In the genomic region with DNA sequence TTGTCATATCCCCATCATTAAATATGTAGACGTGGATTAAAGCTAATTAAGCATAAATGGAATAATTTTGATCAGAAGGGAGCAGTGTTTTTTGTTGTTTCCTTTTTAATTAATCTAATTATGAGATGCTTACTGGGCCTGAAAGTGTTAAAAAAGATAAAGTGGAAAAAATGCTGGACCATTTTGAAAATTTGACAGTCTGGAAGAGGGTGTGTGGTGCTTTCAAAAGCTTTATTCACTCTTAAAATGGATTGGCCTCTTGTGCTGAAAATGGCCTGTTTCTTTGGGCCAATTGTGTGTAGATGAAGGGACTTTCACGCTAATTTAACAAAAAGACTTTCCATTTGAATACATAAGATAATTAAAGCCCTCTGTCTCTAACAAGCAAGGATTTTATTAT, we compare ENCODE assay signal across 8 cellular contexts. TPM values are rescaled to one million over a fixed set of nuclear protein-coding genes. Genes with fewer than 3 reads are reported as not detected.
DNase-seq lines count a peak whose midpoint lies in the region; ATAC-seq and TF ChIP-seq lines count a peak whose summit lies in the region.

No MANE protein-coding gene starts in this region.

- DNase-seq in right atrium auricular region (ENCODE audit: low spot score) (no peak), Right ventricle myocardium superior (no peak), breast epithelium (ENCODE audit: low spot score in 2 of 2) (no peak), mesothelial cell of epicardium (ENCODE audit: low spot score in 2 of 2, unreplicated experiment in 2 of 2) (no peak), omental fat pad (ENCODE audit: low spot score) (no peak)

- H3K9me3 ChIP-seq in right atrium auricular region (no peaks in the 10 kb centered on the region), breast epithelium (no peaks in the 10 kb centered on the region)

- no peaks in the 10 kb centered on the region for H3K27me3 Mint-ChIP-seq in mesothelial cell of epicardium (ENCODE audit: low read depth)

- H3K27me3 ChIP-seq in right atrium auricular region: no peaks in the 10 kb centered on the region
- H3K27me3 ChIP-seq in breast epithelium: no peaks in the 10 kb centered on the region

- no peak for TF ChIP-seq CTCF in right atrium auricular region (IDR thresholded peaks at IDR 0.05)
- no peak for TF ChIP-seq CTCF in breast epithelium (IDR thresholded peaks at IDR 0.05)
- no peak for TF ChIP-seq CTCF in mesothelial cell of epicardium (IDR thresholded peaks at IDR 0.05; ENCODE audit: unreplicated experiment)
- no peak for TF ChIP-seq CTCF in omental fat pad (IDR thresholded peaks at IDR 0.05)

- H3K4me3 Mint-ChIP-seq in mesothelial cell of epicardium: peak overlapping the region; percentile 92

- ATAC-seq in Right ventricle myocardium superior (ENCODE audit: poor library complexity) (no peak), omental fat pad (ENCODE audit: low FRiP score) (no peak), GM19467 (IDR thresholded peaks at IDR 0.05; ENCODE audit: unreplicated experiment) (no peak), HG03108 (IDR thresholded peaks at IDR 0.05; ENCODE audit: unreplicated experiment) (no peak), HG02763 (IDR thresholded peaks at IDR 0.05; ENCODE audit: unreplicated experiment) (no peak)

- peak overlapping the region; percentile 62 to 68 for H3K4me3 ChIP-seq in right atrium auricular region
- H3K4me3 ChIP-seq in breast epithelium: peak overlapping the region; percentile 52 to 62 (median 53)

- peak overlapping the region; percentile 99 for H3K27ac Mint-ChIP-seq in mesothelial cell of epicardium

- no peak for TF ChIP-seq POLR2A in breast epithelium (IDR thresholded peaks at IDR 0.05)

- intact Hi-C loops in Right ventricle myocardium superior (cut with DNase I) (no loop called here), breast epithelium (cut with DNase I; ENCODE audit: low total_unique reads) (no loop called here)

- H3K9me3 Mint-ChIP-seq in mesothelial cell of epicardium: no peaks in the 10 kb centered on the region

- H3K4me1 ChIP-seq in right atrium auricular region (peaks cover 0 to 82% of the 10 kb centered on the region in 2 donors), breast epithelium (peaks cover 7 to 40% of the 10 kb centered on the region in 2 donors)

- H3K4me1 Mint-ChIP-seq in mesothelial cell of epicardium: peaks cover 63% of the 10 kb centered on the region

- H3K27ac ChIP-seq in right atrium auricular region (peak overlapping the region; percentile 76 to 78), breast epithelium (peak overlapping the region; percentile 72 to 73)

- peaks cover 2% of the 10 kb centered on the region for H3K36me3 Mint-ChIP-seq in mesothelial cell of epicardium

- H3K36me3 ChIP-seq in right atrium auricular region (no peaks in the 10 kb centered on the region), breast epithelium (no peaks in the 10 kb centered on the region)

RNA-seq across cellular contexts. Expression of a gene that starts 1.8 kb away (rescaled TPM):
- 10 to 100 TPM; 25.0 to 27.1 TPM for total RNA-seq in right atrium auricular region
- 37.5 TPM for total RNA-seq in Right ventricle myocardium superior
- total RNA-seq in breast epithelium: 10 to 100 TPM; 32.8 to 53.1 (median 39.7) TPM
- total RNA-seq in mesothelial cell of epicardium: 71.5 to 80.1 TPM (median 75.7 TPM) in 3 replicates
- total RNA-seq in omental fat pad: 10 to 100 TPM; 17.2 to 57.8 (median 31.9) TPM
